In genomic region chr16:88008835-88009234, GRCh38 we compare ENCODE assay signal across 1 cellular context.
TF ChIP-seq lines count a peak whose summit lies in the region.

No MANE protein-coding gene starts in this region.

TF ChIP-seq in GM23338, 12 proteins besides CTCF, POLR2A, EP300 and RAD21 (continued from another document):
- TF ChIP-seq ZNF462 (CRISPR knock-in tag; IDR thresholded peaks at IDR 0.05): no peak
- no peak for TF ChIP-seq ZNF114 (CRISPR knock-in tag; IDR thresholded peaks at IDR 0.05)
- TF ChIP-seq, protein P1, sequence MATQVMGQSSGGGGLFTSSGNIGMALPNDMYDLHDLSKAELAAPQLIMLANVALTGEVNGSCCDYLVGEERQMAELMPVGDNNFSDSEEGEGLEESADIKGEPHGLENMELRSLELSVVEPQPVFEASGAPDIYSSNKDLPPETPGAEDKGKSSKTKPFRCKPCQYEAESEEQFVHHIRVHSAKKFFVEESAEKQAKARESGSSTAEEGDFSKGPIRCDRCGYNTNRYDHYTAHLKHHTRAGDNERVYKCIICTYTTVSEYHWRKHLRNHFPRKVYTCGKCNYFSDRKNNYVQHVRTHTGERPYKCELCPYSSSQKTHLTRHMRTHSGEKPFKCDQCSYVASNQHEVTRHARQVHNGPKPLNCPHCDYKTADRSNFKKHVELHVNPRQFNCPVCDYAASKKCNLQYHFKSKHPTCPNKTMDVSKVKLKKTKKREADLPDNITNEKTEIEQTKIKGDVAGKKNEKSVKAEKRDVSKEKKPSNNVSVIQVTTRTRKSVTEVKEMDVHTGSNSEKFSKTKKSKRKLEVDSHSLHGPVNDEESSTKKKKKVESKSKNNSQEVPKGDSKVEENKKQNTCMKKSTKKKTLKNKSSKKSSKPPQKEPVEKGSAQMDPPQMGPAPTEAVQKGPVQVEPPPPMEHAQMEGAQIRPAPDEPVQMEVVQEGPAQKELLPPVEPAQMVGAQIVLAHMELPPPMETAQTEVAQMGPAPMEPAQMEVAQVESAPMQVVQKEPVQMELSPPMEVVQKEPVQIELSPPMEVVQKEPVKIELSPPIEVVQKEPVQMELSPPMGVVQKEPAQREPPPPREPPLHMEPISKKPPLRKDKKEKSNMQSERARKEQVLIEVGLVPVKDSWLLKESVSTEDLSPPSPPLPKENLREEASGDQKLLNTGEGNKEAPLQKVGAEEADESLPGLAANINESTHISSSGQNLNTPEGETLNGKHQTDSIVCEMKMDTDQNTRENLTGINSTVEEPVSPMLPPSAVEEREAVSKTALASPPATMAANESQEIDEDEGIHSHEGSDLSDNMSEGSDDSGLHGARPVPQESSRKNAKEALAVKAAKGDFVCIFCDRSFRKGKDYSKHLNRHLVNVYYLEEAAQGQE (IDR thresholded peaks at IDR 0.05; ENCODE audit: unreplicated experiment): no peak
